9 cellular contexts compared by ENCODE assay signal in the genomic region with DNA sequence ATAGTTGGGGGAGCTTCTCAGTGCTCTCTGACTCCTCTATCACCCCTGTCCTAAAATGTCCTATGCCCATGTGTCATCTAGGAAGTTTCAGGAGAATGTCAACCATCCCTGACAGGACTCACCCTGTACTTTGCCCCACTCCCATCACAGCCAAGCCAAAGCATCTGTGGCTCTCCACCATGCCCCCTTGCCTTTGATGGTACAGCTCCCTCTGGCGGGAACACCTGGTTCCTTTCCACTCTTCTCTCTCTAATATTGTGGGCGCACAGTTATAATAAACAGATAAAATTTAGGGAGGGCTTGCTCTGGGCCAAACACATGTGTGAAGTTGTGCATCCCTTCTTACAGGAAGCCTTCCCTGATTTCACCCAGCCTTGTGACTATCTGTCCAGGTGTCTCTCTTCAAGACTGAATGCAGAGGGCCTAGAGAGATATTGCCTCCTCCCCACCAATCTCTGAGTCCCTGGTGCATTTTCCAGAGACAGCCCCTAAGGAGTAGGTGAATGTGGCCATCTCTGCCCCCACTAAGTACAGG.
DNase-seq lines count a peak whose midpoint lies in the region; ATAC-seq, FAIRE-seq and TF ChIP-seq lines count a peak whose summit lies in the region.
"Had no signal": no experiment of that assay in that cellular context is flagged by ENCODE, and none has a peak within 500 bp of the region (broad histone marks: within the 10 kb centered on the region; RNA-seq: fewer than 3 reads in every experiment).

No MANE protein-coding gene starts in this region.

- FAIRE-seq in HepG2 (lab: Jason Lieb, UNC) = peak; percentile 39

- peak; percentile 57 for TF ChIP-seq RAD21 in HepG2 (CRISPR knock-in tag; IDR thresholded peaks at IDR 0.05)

- H3K4me2 ChIP-seq in HepG2 (ENCODE audit: low read depth, low read length) = no peak overlapping the region

- CTCF ChIA-PET in HepG2 (lab: Yijun Ruan, JAX; ENCODE audit: low intra/inter-chr PET ratio, low total read pairs) = interaction anchor here (1.0 to 1.4 kb wide), 3 partner anchors 44 to 225 kb away, joined by 3 to 10 read pairs (median 5); no protein-coding TSS in a partner anchor

- H4K20me1 ChIP-seq in HepG2 (ENCODE audit: insufficient read depth, low read length) = no peaks in the 10 kb centered on the region

- TF ChIP-seq CTCF in GM13976 (IDR thresholded peaks at IDR 0.05; ENCODE audit: borderline replicate concordance, control extremely low read depth, extremely low read depth, insufficient read depth, missing control alignments) (peak; percentile 50), HepG2 (CRISPR knock-in tag; IDR thresholded peaks at IDR 0.05) (peak; percentile 72), foreskin fibroblast (IDR thresholded peaks at IDR 0.05; ENCODE audit: low read depth, low read length) (no peak)

- POLR2A ChIA-PET in HepG2 (lab: Yijun Ruan, JAX) = no interaction called here

- H3K79me2 ChIP-seq in HepG2 (ENCODE audit: insufficient read depth, low read length) = no peaks in the 10 kb centered on the region

- no peak overlapping the region for H3K27ac ChIP-seq in HepG2 (ENCODE audit: extremely low read length, insufficient read depth, low read length)

- TF ChIP-seq POLR2A in HepG2 (IDR thresholded peaks at IDR 0.05; ENCODE audit: insufficient read depth in 1 of 2, low read depth in 2 of 2, low read length in 2 of 2) = no peak

- DNase-seq in GM13976 (ENCODE audit: low spot score) (peak; percentile 66), H7 (peak; percentile 81), SW480 (ENCODE audit: low spot score) (peak; percentile 38), HepG2 (ENCODE audit: low spot score) (peak; percentile 39), putamen (ENCODE audit: low spot score) (no peak), NCI-H128 (lab: John Stamatoyannopoulos, UW; ENCODE audit: unreplicated experiment) (no peak), foreskin fibroblast (no peak)
- DNase-seq: activated naive CD8-positive, alpha-beta T cell treated with anti-CD3 and anti-CD28 coated beads for 36 hours; stimulated activated naive B cell treated with anti-CD40 and anti-IgM and Interleukin-4, amounts not matched to agents 10 μg/mL and 1 μg/mL and 100 μg/mL, for 72 hours had no signal

- no peaks in the 10 kb centered on the region for H3K4me1 ChIP-seq in HepG2 (ENCODE audit: insufficient read depth, low read length)

- no TSS peak for BruUV-seq in HepG2 (replicated peaks; lab: Mats Ljungman, UMichigan)

- H3K36me3 ChIP-seq in H7 (replicated peaks; ENCODE audit: control insufficient read depth, insufficient read depth, low read length) = no peaks in the 10 kb centered on the region
- no peaks in the 10 kb centered on the region for H3K36me3 ChIP-seq in HepG2 (replicated peaks in 1 of 2; ENCODE audit: control insufficient read depth in 1 of 2, insufficient read depth in 2 of 2, low read length in 2 of 2)

- intact Hi-C loops in HepG2 (cut with micrococcal nuclease; ENCODE audit: unreplicated experiment) = loop anchor here (1.0 kb wide), 2 partner anchors 44 to 77 kb away; no protein-coding TSS in a partner anchor

- peaks cover 28% of the 10 kb centered on the region for H3K27me3 ChIP-seq in H7 (ENCODE audit: control insufficient read depth, insufficient read depth, low read length)
- H3K27me3 ChIP-seq in HepG2 (ENCODE audit: control insufficient read depth in 1 of 2, insufficient read depth in 2 of 2, low read length in 2 of 2) = peaks cover 3 to 47% of the 10 kb centered on the region in 2 experiments; a peak in 4 of 5 replicates

- 12% methylated on average over 2 of the region's 2 CpGs for WGBS in HepG2 (ENCODE audit: low lambda C conversion rate)

- TF ChIP-seq EP300 in HepG2 (IDR thresholded peaks at IDR 0.05; ENCODE audit: low read depth in 2 of 2, low read length in 2 of 2) = no peak
- TF ChIP-seq EP300 in HepG2 (CRISPR knock-in tag; IDR thresholded peaks at IDR 0.05; ENCODE audit: borderline replicate concordance) = no peak

- H3K4me3 ChIP-seq in H7 (ENCODE audit: insufficient read depth, low read depth, low read length) = no peak overlapping the region
- no peak overlapping the region for H3K4me3 ChIP-seq in HepG2 (replicated peaks in 1 of 3; ENCODE audit: insufficient read depth in 1 of 3, low read depth in 2 of 3, low read length in 3 of 3)
- H3K4me3 ChIP-seq in foreskin fibroblast (ENCODE audit: low read depth in 1 of 2, low read length in 2 of 2) = no peak overlapping the region

- ATAC-seq in HepG2 = peak; percentile 92

- no peaks in the 10 kb centered on the region for H3K9me3 ChIP-seq in HepG2 (ENCODE audit: low read length)

- in situ Hi-C loops in GM13976 (cut with MboI; ENCODE audit: low sequenced_read_pairs, unreplicated experiment) (no loop called here), HepG2 (cut with HindIII; ENCODE audit: extremely low pct_ligation_motif_present, low pct_unique_long_range_greater_than_20kb) (no loop called here)

- no peak overlapping the region for H2AFZ ChIP-seq in HepG2 (ENCODE audit: low read length)

- H3K9ac ChIP-seq in HepG2 (ENCODE audit: insufficient read depth, low read depth, low read length) = no peak overlapping the region

TF ChIP-seq in HepG2, 621 proteins besides CTCF, POLR2A, EP300 and RAD21 (continues in another document):
- TF ChIP-seq, protein P1, sequence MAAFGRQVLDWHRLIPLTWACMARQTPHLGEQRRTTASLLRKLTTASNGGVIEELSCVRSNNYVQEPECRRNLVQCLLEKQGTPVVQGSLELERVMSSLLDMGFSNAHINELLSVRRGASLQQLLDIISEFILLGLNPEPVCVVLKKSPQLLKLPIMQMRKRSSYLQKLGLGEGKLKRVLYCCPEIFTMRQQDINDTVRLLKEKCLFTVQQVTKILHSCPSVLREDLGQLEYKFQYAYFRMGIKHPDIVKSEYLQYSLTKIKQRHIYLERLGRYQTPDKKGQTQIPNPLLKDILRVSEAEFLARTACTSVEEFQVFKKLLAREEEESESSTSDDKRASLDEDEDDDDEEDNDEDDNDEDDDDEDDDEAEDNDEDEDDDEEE (CRISPR knock-in tag; IDR thresholded peaks at IDR 0.05) = no peak
- TF ChIP-seq TEAD3 (CRISPR knock-in tag; optimal IDR thresholded peaks at IDR 0.05; ENCODE audit: borderline replicate concordance) = peak; percentile 40
- TF ChIP-seq ZNF589 (CRISPR knock-in tag; conservative IDR thresholded peaks at IDR 0.05) = no peak
- TF ChIP-seq POLR2AphosphoS5 (IDR thresholded peaks at IDR 0.05; ENCODE audit: low read depth, low read length) = no peak
- TF ChIP-seq SMC3 (IDR thresholded peaks at IDR 0.05; ENCODE audit: low read length) = peak; percentile 77
- TF ChIP-seq ZNF644 (CRISPR knock-in tag; IDR thresholded peaks at IDR 0.05; ENCODE audit: low read depth) = peak; percentile 36; the same call in 1 of the 2 replicates
- TF ChIP-seq AGO1 (IDR thresholded peaks at IDR 0.05; ENCODE audit: low read depth, low read length, poor library complexity, severe bottlenecking) = no peak
- no peak for TF ChIP-seq ZZZ3 (CRISPR knock-in tag; IDR thresholded peaks at IDR 0.05; ENCODE audit: borderline replicate concordance)
- TF ChIP-seq, protein P2, sequence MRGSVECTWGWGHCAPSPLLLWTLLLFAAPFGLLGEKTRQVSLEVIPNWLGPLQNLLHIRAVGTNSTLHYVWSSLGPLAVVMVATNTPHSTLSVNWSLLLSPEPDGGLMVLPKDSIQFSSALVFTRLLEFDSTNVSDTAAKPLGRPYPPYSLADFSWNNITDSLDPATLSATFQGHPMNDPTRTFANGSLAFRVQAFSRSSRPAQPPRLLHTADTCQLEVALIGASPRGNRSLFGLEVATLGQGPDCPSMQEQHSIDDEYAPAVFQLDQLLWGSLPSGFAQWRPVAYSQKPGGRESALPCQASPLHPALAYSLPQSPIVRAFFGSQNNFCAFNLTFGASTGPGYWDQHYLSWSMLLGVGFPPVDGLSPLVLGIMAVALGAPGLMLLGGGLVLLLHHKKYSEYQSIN (CRISPR knock-in tag; IDR thresholded peaks at IDR 0.05; ENCODE audit: borderline replicate concordance) = no peak
- TF ChIP-seq HNF4A (CRISPR knock-in tag; IDR thresholded peaks at IDR 0.05) = peak; percentile 37; the same call in 1 of the 2 replicates
- TF ChIP-seq, protein P3, sequence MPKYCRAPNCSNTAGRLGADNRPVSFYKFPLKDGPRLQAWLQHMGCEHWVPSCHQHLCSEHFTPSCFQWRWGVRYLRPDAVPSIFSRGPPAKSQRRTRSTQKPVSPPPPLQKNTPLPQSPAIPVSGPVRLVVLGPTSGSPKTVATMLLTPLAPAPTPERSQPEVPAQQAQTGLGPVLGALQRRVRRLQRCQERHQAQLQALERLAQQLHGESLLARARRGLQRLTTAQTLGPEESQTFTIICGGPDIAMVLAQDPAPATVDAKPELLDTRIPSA (CRISPR knock-in tag; IDR thresholded peaks at IDR 0.05; ENCODE audit: borderline replicate concordance) = no peak
- TF ChIP-seq, protein P4, sequence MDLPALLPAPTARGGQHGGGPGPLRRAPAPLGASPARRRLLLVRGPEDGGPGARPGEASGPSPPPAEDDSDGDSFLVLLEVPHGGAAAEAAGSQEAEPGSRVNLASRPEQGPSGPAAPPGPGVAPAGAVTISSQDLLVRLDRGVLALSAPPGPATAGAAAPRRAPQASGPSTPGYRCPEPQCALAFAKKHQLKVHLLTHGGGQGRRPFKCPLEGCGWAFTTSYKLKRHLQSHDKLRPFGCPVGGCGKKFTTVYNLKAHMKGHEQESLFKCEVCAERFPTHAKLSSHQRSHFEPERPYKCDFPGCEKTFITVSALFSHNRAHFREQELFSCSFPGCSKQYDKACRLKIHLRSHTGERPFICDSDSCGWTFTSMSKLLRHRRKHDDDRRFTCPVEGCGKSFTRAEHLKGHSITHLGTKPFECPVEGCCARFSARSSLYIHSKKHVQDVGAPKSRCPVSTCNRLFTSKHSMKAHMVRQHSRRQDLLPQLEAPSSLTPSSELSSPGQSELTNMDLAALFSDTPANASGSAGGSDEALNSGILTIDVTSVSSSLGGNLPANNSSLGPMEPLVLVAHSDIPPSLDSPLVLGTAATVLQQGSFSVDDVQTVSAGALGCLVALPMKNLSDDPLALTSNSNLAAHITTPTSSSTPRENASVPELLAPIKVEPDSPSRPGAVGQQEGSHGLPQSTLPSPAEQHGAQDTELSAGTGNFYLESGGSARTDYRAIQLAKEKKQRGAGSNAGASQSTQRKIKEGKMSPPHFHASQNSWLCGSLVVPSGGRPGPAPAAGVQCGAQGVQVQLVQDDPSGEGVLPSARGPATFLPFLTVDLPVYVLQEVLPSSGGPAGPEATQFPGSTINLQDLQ (CRISPR knock-in tag; IDR thresholded peaks at IDR 0.05) = no peak

Comparison
In these comparisons a context has a peak if more than half of its experiments do, and no peak if none do; other contexts are left out.
1. DNase-seq: peak in GM13976 (single experiment), H7 (single experiment), SW480 (single experiment) and HepG2 (single experiment); none in putamen (single experiment), NCI-H128 (single experiment) and foreskin fibroblast (0 of 2).